ENCODE assay signal across 8 cellular contexts in genomic region chr2:15863494-15864175, GRCh38.
"Had no signal": no experiment of that assay in that cellular context is flagged by ENCODE, and none has a peak within 500 bp of the region (broad histone marks: within the 10 kb centered on the region; RNA-seq: fewer than 3 reads in every experiment).

No MANE protein-coding gene starts in this region.

- H3K4me3 ChIP-seq: GM23248, GM23338, HAP-1 had no signal

- DNase-seq: GM23248, GOT3, H7, H9, HCEC 1CT, HFFc6 had no signal

- H3K4me1 ChIP-seq: HAP-1 had no signal

- H3K27ac Mint-ChIP-seq: GM23338, H9, HFFc6 had no signal

- H3K9me3 ChIP-seq: HAP-1 had no signal

- H3K4me3 Mint-ChIP-seq: GM23338, H9, HFFc6 had no signal

- H3K36me3 ChIP-seq: HAP-1 had no signal
